ENCODE assay signal across 10 cellular contexts in genomic region chr6:157561929-157562810, GRCh38.
A peak's percentile ranks its signal among the peaks of the same experiment; 100 is the strongest.
DNase-seq lines count a peak whose midpoint lies in the region; ATAC-seq and TF ChIP-seq lines count a peak whose summit lies in the region.
"Had no signal": no experiment of that assay in that cellular context is flagged by ENCODE, and none has a peak within 500 bp of the region (broad histone marks: within the 10 kb centered on the region; RNA-seq: fewer than 3 reads in every experiment).

No MANE protein-coding gene starts in this region.

- H3K4me2 ChIP-seq in smooth muscle cell: no peak overlapping the region

- no peak for TF ChIP-seq EP300 in transverse colon (IDR thresholded peaks at IDR 0.05; ENCODE audit: low read depth)

- H3K27me3 Mint-ChIP-seq in activated naive CD8-positive, alpha-beta T cell: no peaks in the 10 kb centered on the region
- no peaks in the 10 kb centered on the region for H3K27me3 Mint-ChIP-seq in activated naive CD8-positive, alpha-beta T cell treated with anti-CD3 and anti-CD28 coated beads for 36 hours

- no peak overlapping the region for H2AFZ ChIP-seq in smooth muscle cell (ENCODE audit: low read depth)

- TF ChIP-seq CTCF in Panc1 (IDR thresholded peaks at IDR 0.05) (no peak), transverse colon (IDR thresholded peaks at IDR 0.05) (no peak), smooth muscle cell (IDR thresholded peaks at IDR 0.05; ENCODE audit: borderline replicate concordance, insufficient read depth, poor library complexity, severe bottlenecking) (no peak)

- H3K27ac Mint-ChIP-seq in activated naive CD8-positive, alpha-beta T cell: peak overlapping the region; percentile 28
- H3K27ac Mint-ChIP-seq in activated naive CD8-positive, alpha-beta T cell treated with anti-CD3 and anti-CD28 coated beads for 36 hours: no peak overlapping the region

- no peaks in the 10 kb centered on the region for H3K36me3 ChIP-seq in Panc1 (ENCODE audit: control insufficient read depth, insufficient read depth, low read length)
- no peaks in the 10 kb centered on the region for H3K36me3 ChIP-seq in transverse colon
- H3K36me3 ChIP-seq in smooth muscle cell (ENCODE audit: low read depth): no peaks in the 10 kb centered on the region

- no peaks in the 10 kb centered on the region for H3K9me3 ChIP-seq in Panc1 (ENCODE audit: control insufficient read depth, insufficient read depth, low read depth, low read length)
- no peaks in the 10 kb centered on the region for H3K9me3 ChIP-seq in transverse colon
- H3K9me3 ChIP-seq in smooth muscle cell (replicated peaks; ENCODE audit: low read depth): no peaks in the 10 kb centered on the region

- no peaks in the 10 kb centered on the region for H4K20me1 ChIP-seq in smooth muscle cell (ENCODE audit: low read depth)

- H3K4me3 ChIP-seq in Panc1 (ENCODE audit: low read depth in 2 of 2, low read length in 2 of 2) (no peak overlapping the region), transverse colon (no peak overlapping the region), smooth muscle cell (no peak overlapping the region)

- H3K27me3 ChIP-seq in Panc1 (ENCODE audit: control insufficient read depth, insufficient read depth, low read length) (no peaks in the 10 kb centered on the region), transverse colon (no peaks in the 10 kb centered on the region), smooth muscle cell (ENCODE audit: low read depth) (no peaks in the 10 kb centered on the region)

- CTCF ChIA-PET in Panc1 (lab: Charles Lee): no interaction called here

- in situ Hi-C loops in Panc1 (cut with HindIII; ENCODE audit: low pct_unique_long_range_greater_than_20kb, low sequenced_read_pairs) (no loop called here), transverse colon (cut with MboI; ENCODE audit: low pct_ligation_motif_present in 1 of 4, low pct_unique_long_range_greater_than_20kb in 1 of 4, low sequenced_read_pairs in 3 of 4) (no loop called here)

- H3K4me1 ChIP-seq in Panc1 (ENCODE audit: control insufficient read depth, insufficient read depth, low read length) (peaks cover 2% of the 10 kb centered on the region; the same call in 1 of the 2 replicates), transverse colon (peaks cover 0 to 18% (median 8%) of the 10 kb centered on the region in 4 donors), smooth muscle cell (ENCODE audit: low read depth) (no peaks in the 10 kb centered on the region)

- no TSS peak for BruUV-seq in Panc1 (replicated peaks; lab: Mats Ljungman, UMichigan)

- no peak overlapping the region for H3K9ac ChIP-seq in smooth muscle cell (ENCODE audit: low read depth)

- H3F3A ChIP-seq in smooth muscle cell (ENCODE audit: low read depth): no peaks in the 10 kb centered on the region

- 70 to 81% methylated on average over 3 to 15 of the region's 15 CpGs for WGBS in transverse colon (ENCODE audit: low coverage in 1 of 2), 2 donors
- 88% methylated on average over 15 of the region's 15 CpGs for WGBS in smooth muscle cell (ENCODE audit: low lambda C conversion rate)

- no peak for DNase-seq in activated naive CD8-positive, alpha-beta T cell treated with anti-CD3 and anti-CD28 coated beads for 36 hours
- DNase-seq in Panc1 (ENCODE audit: low read depth, low spot score): no peak
- peak; percentile 45 for DNase-seq in transverse colon
- DNase-seq in central memory CD4-positive, alpha-beta T cell: no peak
- no peak for DNase-seq in kidney glomerular epithelial cell (lab: John Stamatoyannopoulos, UW)
- DNase-seq in smooth muscle cell (lab: John Stamatoyannopoulos, UW; ENCODE audit: unreplicated experiment): no peak
- DNase-seq: H7, NCI-H2227 treated with DMSO at 0.1 percent for 48 hours had no signal

- H3K4me1 Mint-ChIP-seq in activated naive CD8-positive, alpha-beta T cell (ENCODE audit: low read depth): peaks cover 8% of the 10 kb centered on the region
- H3K4me1 Mint-ChIP-seq in activated naive CD8-positive, alpha-beta T cell treated with anti-CD3 and anti-CD28 coated beads for 36 hours: peaks cover 35% of the 10 kb centered on the region

- TF ChIP-seq POLR2A in transverse colon (IDR thresholded peaks at IDR 0.05): no peak

- POLR2A ChIA-PET in Panc1 (lab: Charles Lee): no interaction called here

- H3K79me2 ChIP-seq in smooth muscle cell (ENCODE audit: low read depth): no peaks in the 10 kb centered on the region

- no peaks in the 10 kb centered on the region for H3K9me3 Mint-ChIP-seq in activated naive CD8-positive, alpha-beta T cell (ENCODE audit: low read depth)
- H3K9me3 Mint-ChIP-seq in activated naive CD8-positive, alpha-beta T cell treated with anti-CD3 and anti-CD28 coated beads for 36 hours: no peaks in the 10 kb centered on the region

- H3K36me3 Mint-ChIP-seq in activated naive CD8-positive, alpha-beta T cell: no peaks in the 10 kb centered on the region
- H3K36me3 Mint-ChIP-seq in activated naive CD8-positive, alpha-beta T cell treated with anti-CD3 and anti-CD28 coated beads for 36 hours: no peaks in the 10 kb centered on the region

- ATAC-seq in HG02870 (IDR thresholded peaks at IDR 0.05; ENCODE audit: unreplicated experiment) (peak; percentile 30), Panc1 (0 out of 2 replicates have a peak, but pooled peaks have one; percentile 22)

- H3K4me3 Mint-ChIP-seq in activated naive CD8-positive, alpha-beta T cell: no peak overlapping the region
- no peak overlapping the region for H3K4me3 Mint-ChIP-seq in activated naive CD8-positive, alpha-beta T cell treated with anti-CD3 and anti-CD28 coated beads for 36 hours

- no peak overlapping the region for H3K27ac ChIP-seq in Panc1 (ENCODE audit: low read length)
- peak overlapping the region in 3 of 4 donors; percentile 20 to 60 (median 46) for H3K27ac ChIP-seq in transverse colon
- H3K27ac ChIP-seq in smooth muscle cell (ENCODE audit: low read depth): no peak overlapping the region

- intact Hi-C loops in Panc1 (cut with micrococcal nuclease; ENCODE audit: unreplicated experiment): no loop called here
- intact Hi-C loops in transverse colon (cut with DNase I; ENCODE audit: low total_unique reads): no loop called here

Comparison
In these comparisons a context has a peak if more than half of its experiments do, and no peak if none do; other contexts are left out.
1. H3K27ac ChIP-seq: peak in transverse colon (3 of 4); none in Panc1 (single experiment) and smooth muscle cell (single experiment).